8 cellular contexts compared by ENCODE assay signal in the genomic region with DNA sequence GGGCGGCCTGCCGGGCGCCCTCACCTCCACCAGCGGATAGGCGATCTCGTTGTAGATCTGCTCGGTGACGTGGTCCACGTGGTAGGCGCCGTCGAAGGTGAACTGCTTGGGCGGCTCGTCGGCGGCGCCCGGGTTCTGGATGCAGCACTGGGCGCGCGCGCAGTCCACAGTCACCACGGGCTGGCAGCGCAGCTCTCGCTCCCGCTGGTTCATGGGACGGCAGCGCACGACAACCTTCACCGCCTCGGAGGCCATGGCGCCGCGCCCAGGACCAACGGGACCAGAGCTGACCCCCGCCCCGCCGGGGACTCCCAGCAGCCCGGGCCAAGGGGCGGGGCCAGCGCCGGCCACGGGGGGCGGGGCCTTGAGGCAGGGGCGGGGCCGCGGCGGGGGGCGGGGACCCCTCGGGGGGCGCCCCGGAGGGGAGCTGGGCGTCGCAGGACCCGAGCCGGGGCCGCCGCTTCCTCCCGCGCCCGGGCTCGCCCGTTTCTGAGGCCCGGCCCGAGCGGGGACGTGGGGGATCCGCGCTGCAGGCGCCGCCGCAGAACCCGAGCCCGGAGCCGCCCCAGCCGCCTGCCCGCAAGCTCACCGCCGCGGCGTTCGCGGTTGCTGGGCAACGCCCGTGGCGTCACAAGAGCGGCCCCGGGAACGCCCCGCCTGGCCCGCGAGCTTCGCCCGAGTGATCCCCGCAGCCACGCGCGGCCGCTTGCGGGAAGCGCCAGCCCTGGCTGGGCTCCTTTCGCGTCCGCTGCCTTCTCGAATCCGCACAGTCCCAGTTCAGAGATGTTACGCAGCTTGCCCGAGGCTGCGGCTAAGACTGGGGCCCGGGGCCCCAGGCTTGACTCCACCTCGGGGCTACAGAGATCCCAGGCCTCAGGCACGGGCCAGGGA. TPM values are rescaled to one million over a fixed set of nuclear protein-coding genes. Genes with fewer than 3 reads are reported as not detected.
DNase-seq lines count a peak whose midpoint lies in the region; ATAC-seq and TF ChIP-seq lines count a peak whose summit lies in the region.

A gene (minus strand): TSS at position 556 of the 891 bp plus-strand sequence. CDS start 301 bp downstream, at position 255.

- H3K4me3 ChIP-seq in NB4 (ENCODE audit: low read depth, low read length) = no peak within 1 kb of the TSS

- no peaks in the 10 kb centered on the region for H3K9me3 Mint-ChIP-seq in chondrocyte (ENCODE audit: low read depth)

- no peak within 1 kb of the TSS for H3K27ac Mint-ChIP-seq in chondrocyte (ENCODE audit: unreplicated experiment)

- DNase-seq in ELR (ENCODE audit: low read depth) (peak; percentile 74), NB4 (ENCODE audit: low read depth) (peak; percentile 66), chondrocyte (ENCODE audit: low spot score) (peak; percentile 77), kidney glomerular epithelial cell (lab: John Stamatoyannopoulos, UW) (peak; percentile 24)
- peak; percentile 59 for DNase-seq in activated CD4-positive, alpha-beta T cell treated with anti-CD3 and anti-CD28 coated beads for 1 hour
- DNase-seq in stimulated activated CD4-positive, alpha-beta T cell treated with anti-CD3 and anti-CD28 coated beads, Interleukin-1b, Interleukin-23, amount 100 ng/mL, for 48 hours = peak; percentile 56

- peaks cover 3% of the 10 kb centered on the region for H3K27me3 Mint-ChIP-seq in chondrocyte (ENCODE audit: low read depth)

- H3K4me3 Mint-ChIP-seq in chondrocyte (ENCODE audit: unreplicated experiment) = peak within 1 kb of the TSS; percentile 68

- H3K4me1 Mint-ChIP-seq in chondrocyte (ENCODE audit: low read depth) = peaks cover 6% of the 10 kb centered on the region

- no peaks in the 10 kb centered on the region for H3K36me3 Mint-ChIP-seq in chondrocyte (ENCODE audit: low read depth)

- ATAC-seq in HG02610 (IDR thresholded peaks at IDR 0.05; ENCODE audit: unreplicated experiment) (no peak), GM18517 (IDR thresholded peaks at IDR 0.05; ENCODE audit: unreplicated experiment) (no peak)

- no peak for TF ChIP-seq CTCF in NB4 (IDR thresholded peaks at IDR 0.05; ENCODE audit: low read depth, low read length)
- no peak for TF ChIP-seq CTCF in chondrocyte (IDR thresholded peaks at IDR 0.05)

- TF ChIP-seq POLR2A in NB4 (IDR thresholded peaks at IDR 0.05; ENCODE audit: extremely low read depth, insufficient read length) = no peak

RNA-seq across cellular contexts. Expression of the gene that starts here (rescaled TPM):
- total RNA-seq in chondrocyte = 0.51 to 1.3 TPM (median 0.95 TPM) in 3 replicates

Comparison
In these comparisons a context has a peak if more than half of its experiments do, and no peak if none do; other contexts are left out.
1. DNase-seq: peak in every context shown above with its lines; median percentile 77 in chondrocyte; 74 in ELR; 66 in NB4; 59 in activated CD4-positive, alpha-beta T cell treated with anti-CD3 and anti-CD28 coated beads for 1 hour; 56 in stimulated activated CD4-positive, alpha-beta T cell treated with anti-CD3 and anti-CD28 coated beads, Interleukin-1b, Interleukin-23, amount 100 ng/mL, for 48 hours; 24 in kidney glomerular epithelial cell.